ENCODE assay signal across 8 cellular contexts in genomic region chr12:127118251-127118650, GRCh38.
"Had no signal": no experiment of that assay in that cellular context is flagged by ENCODE, and none has a peak within 500 bp of the region (broad histone marks: within the 10 kb centered on the region; RNA-seq: fewer than 3 reads in every experiment).

No MANE protein-coding gene starts in this region.

- ATAC-seq: GM23338, HCT116 had no signal

- H2AFZ ChIP-seq: GM23248, GM23338 had no signal

- H3K4me3 Mint-ChIP-seq: GM23338, H9 had no signal

- H3K9ac ChIP-seq: GM23248 had no signal

- H3K27ac ChIP-seq: GM23248 had no signal

- H3K4me1 Mint-ChIP-seq: GM23338 had no signal

- H3K4me1 ChIP-seq: HAP-1 had no signal

- H3K4me2 ChIP-seq: GM23338 had no signal

- DNase-seq: GM23248, GOT3, H7, H9, HCEC 1CT had no signal

- H3K4me3 ChIP-seq: GM23248, GM23338, HAP-1 had no signal

- H3K36me3 ChIP-seq: HAP-1 had no signal

- H3K9me3 ChIP-seq: HAP-1 had no signal

- H3K27ac Mint-ChIP-seq: GM23338, H9 had no signal
